Comparison of ENCODE assay signal across 19 cellular contexts in the genomic region with DNA sequence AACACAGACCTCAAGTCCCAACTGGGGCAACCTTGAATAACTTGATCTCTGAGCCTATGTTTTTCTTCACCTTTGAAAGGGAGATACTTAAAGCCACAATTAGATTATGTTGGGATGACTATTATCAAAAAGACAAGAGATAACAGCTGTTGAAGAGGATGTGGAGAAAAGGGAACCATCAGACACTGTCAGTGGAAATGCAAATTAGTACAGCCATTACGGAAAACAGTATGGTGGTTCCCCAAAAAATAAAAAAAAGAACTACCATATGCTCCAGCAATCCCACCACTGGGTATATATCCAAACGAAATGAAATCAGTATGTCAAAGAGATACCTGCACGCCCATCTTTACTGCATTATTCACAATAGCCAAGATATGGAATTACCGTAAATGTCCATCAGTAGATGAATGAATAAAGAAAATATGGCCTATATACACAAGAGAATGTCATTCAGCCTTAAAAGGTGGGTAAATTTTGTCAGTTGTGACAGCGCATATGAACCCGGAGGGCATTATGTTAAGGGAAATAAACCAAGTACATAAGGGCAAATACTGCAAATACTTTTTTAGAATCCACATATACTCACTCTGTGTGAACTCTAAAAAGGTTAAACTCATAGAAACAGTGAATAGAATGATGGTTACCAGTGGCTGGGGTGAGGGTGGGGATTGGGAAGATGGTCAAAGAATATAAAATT. TPM values are rescaled to one million over a fixed set of nuclear protein-coding genes. Genes with fewer than 3 reads are reported as not detected.
"Had no signal": no experiment of that assay in that cellular context is flagged by ENCODE, and none has a peak within 500 bp of the region (broad histone marks: within the 10 kb centered on the region; RNA-seq: fewer than 3 reads in every experiment).

No MANE protein-coding gene starts in this region.

- H3K27ac Mint-ChIP-seq: activated CD8-positive, alpha-beta T cell treated with anti-CD3 and anti-CD28 coated beads for 36 hours; activated naive CD8-positive, alpha-beta T cell treated with anti-CD3 and anti-CD28 coated beads, Interleukin-2, amount 10 ng/mL, durations not matched to agents 7 days and 5 days; activated T-cell treated with anti-CD3 and anti-CD28 coated beads, Interleukin-2, amount 50 U/mL, for 72 hours; brain; immature natural killer cell had no signal

- H3K4me3 Mint-ChIP-seq: activated CD8-positive, alpha-beta T cell treated with anti-CD3 and anti-CD28 coated beads for 36 hours; activated naive CD8-positive, alpha-beta T cell treated with anti-CD3 and anti-CD28 coated beads, Interleukin-2, amount 10 ng/mL, durations not matched to agents 7 days and 5 days; activated T-cell treated with anti-CD3 and anti-CD28 coated beads, Interleukin-2, amount 50 U/mL, for 72 hours; brain; central memory CD8-positive, alpha-beta T cell; immature natural killer cell had no signal

- H3K4me1 Mint-ChIP-seq: brain; central memory CD8-positive, alpha-beta T cell; immature natural killer cell had no signal

- H3K36me3 ChIP-seq: ovary, WERI-Rb-1 had no signal

- ATAC-seq: activated CD8-positive, alpha-beta T cell treated with anti-CD3 and anti-CD28 coated beads for 36 hours; activated T-cell treated with anti-CD3 and anti-CD28 coated beads, Interleukin-2, amount 50 U/mL, for 72 hours; foreskin keratinocyte had no signal

- H3K27me3 ChIP-seq: foreskin keratinocyte, ovary had no signal

- H3K9me3 ChIP-seq: ovary had no signal

- H3K27me3 Mint-ChIP-seq: activated naive CD8-positive, alpha-beta T cell treated with anti-CD3 and anti-CD28 coated beads, Interleukin-2, amount 10 ng/mL, durations not matched to agents 7 days and 5 days; T-cell had no signal

- H3K36me3 Mint-ChIP-seq: activated naive CD8-positive, alpha-beta T cell treated with anti-CD3 and anti-CD28 coated beads, Interleukin-2, amount 10 ng/mL, durations not matched to agents 7 days and 5 days; brain; immature natural killer cell; T-cell had no signal

- H3K27ac ChIP-seq: coronary artery, WERI-Rb-1 had no signal

- H3K9me3 Mint-ChIP-seq: activated CD8-positive, alpha-beta T cell treated with anti-CD3 and anti-CD28 coated beads for 36 hours; activated naive CD8-positive, alpha-beta T cell treated with anti-CD3 and anti-CD28 coated beads, Interleukin-2, amount 10 ng/mL, durations not matched to agents 7 days and 5 days; activated T-cell treated with anti-CD3 and anti-CD28 coated beads, Interleukin-2, amount 50 U/mL, for 72 hours; central memory CD8-positive, alpha-beta T cell; immature natural killer cell; T-cell had no signal

- DNase-seq: activated CD4-positive, alpha-beta T cell treated with anti-CD3 and anti-CD28 coated beads for 4 hours; activated CD8-positive, alpha-beta memory T cell treated with anti-CD3 and anti-CD28 coated beads, Interleukin-2, amount 50 U/mL, for 4 hours; activated CD8-positive, alpha-beta T cell treated with anti-CD3 and anti-CD28 coated beads for 36 hours; activated gamma-delta T cell treated with Interleukin-2 at 50 U/mL for 16 hours; activated naive CD8-positive, alpha-beta T cell treated with anti-CD3 and anti-CD28 coated beads, Interleukin-2, amount 10 ng/mL, durations not matched to agents 7 days and 5 days; activated T-cell treated with anti-CD3 and anti-CD28 coated beads, Interleukin-2, amount 50 U/mL, for 72 hours; effector CD8-positive, alpha-beta T cell; foreskin keratinocyte; immature natural killer cell; ovary; stimulated activated CD4-positive, alpha-beta T cell treated with anti-CD3 and anti-CD28 coated beads, Interleukin-1b, Interleukin-23, amount 100 ng/mL, for 48 hours; T-helper 9 cell; WERI-Rb-1 had no signal

- H3K4me3 ChIP-seq: coronary artery, ovary had no signal

RNA-seq across cellular contexts. Expression of a gene that starts 12.7 kb away (rescaled TPM):
- total RNA-seq: activated CD8-positive, alpha-beta T cell treated with anti-CD3 and anti-CD28 coated beads for 36 hours; activated naive CD8-positive, alpha-beta T cell treated with anti-CD3 and anti-CD28 coated beads, Interleukin-2, amount 10 ng/mL, durations not matched to agents 7 days and 5 days; activated T-cell treated with anti-CD3 and anti-CD28 coated beads, Interleukin-2, amount 50 U/mL, for 72 hours; endothelial cell of umbilical vein; T-cell had no signal
- polyA plus RNA-seq: endothelial cell of umbilical vein, immature natural killer cell, neural cell had no signal
